In the genomic region with DNA sequence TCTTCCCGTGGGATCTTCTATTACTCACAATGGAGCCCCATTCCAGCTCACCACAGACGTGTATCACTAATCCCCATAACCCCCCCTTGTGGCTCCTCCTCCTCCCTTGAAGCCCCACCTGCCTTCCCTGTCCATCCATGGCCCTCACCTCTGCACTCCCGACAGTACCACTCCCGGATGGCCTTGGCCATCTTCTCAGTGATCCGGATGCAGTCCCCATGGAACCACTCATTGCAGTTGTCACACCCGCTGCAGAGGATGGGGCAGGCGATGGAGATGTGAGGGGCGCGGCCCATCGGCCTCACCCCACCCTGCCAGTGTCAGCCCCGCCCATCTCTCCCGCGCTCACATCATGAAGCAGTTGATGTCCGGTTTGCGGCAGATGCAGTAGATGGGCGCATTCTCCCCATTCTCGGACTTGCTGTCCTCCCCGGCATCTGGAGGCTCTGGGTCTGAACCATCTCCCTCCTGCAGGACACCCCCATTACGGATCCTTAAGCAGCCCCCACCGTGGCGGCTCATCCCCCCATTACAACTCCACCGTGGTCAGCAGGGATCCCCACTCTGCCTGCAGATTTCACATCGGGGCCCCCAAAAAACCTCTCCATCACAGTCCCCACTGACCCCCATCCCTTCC, we compare ENCODE assay signal across 8 cellular contexts. TPM values are rescaled to one million over a fixed set of nuclear protein-coding genes. Genes with fewer than 3 reads are reported as not detected.
A peak's percentile ranks its signal among the peaks of the same experiment; 100 is the strongest.
DNase-seq lines count a peak whose midpoint lies in the region; ATAC-seq and TF ChIP-seq lines count a peak whose summit lies in the region.

No MANE protein-coding gene starts in this region.

- H3K79me2 ChIP-seq in PC-9 (ENCODE audit: low read depth): peaks cover 17% of the 10 kb centered on the region

- no peak for ATAC-seq in central memory CD8-positive, alpha-beta T cell (replicated peaks; ENCODE audit: extremely low read depth, poor library complexity, severe bottlenecking)

- H3K4me3 Mint-ChIP-seq in activated CD4-positive, alpha-beta T cell treated with anti-CD3 and anti-CD28 coated beads, Interleukin-2, amount 10 ng/mL, durations not matched to agents 7 days and 5 days: peak overlapping the region; percentile 99
- H3K4me3 Mint-ChIP-seq in central memory CD8-positive, alpha-beta T cell: peak overlapping the region; percentile 92

- H3K4me3 ChIP-seq in PC-9: peak overlapping the region; percentile 96
- peak overlapping the region; percentile 72 to 75 for H3K4me3 ChIP-seq in uterus

- CTCF ChIA-PET in activated CD4-positive, alpha-beta T cell treated with anti-CD3 and anti-CD28 coated beads, Interleukin-2, amount 10 ng/mL, durations not matched to agents 7 days and 5 days (lab: Charles Lee): no interaction called here
- CTCF ChIA-PET in PC-9 (lab: Charles Lee): no interaction called here

- TF ChIP-seq CTCF in PC-9 (conservative IDR thresholded peaks at IDR 0.05): no peak
- TF ChIP-seq CTCF in uterus (IDR thresholded peaks at IDR 0.05): no peak

- H3K36me3 ChIP-seq in PC-9 (ENCODE audit: low read depth) (no peaks in the 10 kb centered on the region), uterus (no peaks in the 10 kb centered on the region)

- H3K9me3 ChIP-seq in PC-9 (ENCODE audit: insufficient read depth, low read depth) (no peaks in the 10 kb centered on the region), uterus (no peaks in the 10 kb centered on the region)

- peaks cover 8% of the 10 kb centered on the region; the same call in 1 of the 2 replicates for H3F3A ChIP-seq in PC-9 (ENCODE audit: insufficient read depth, low read depth)

- POLR2A ChIA-PET in activated CD4-positive, alpha-beta T cell treated with anti-CD3 and anti-CD28 coated beads, Interleukin-2, amount 10 ng/mL, durations not matched to agents 7 days and 5 days (lab: Charles Lee): no interaction called here
- POLR2A ChIA-PET in PC-9 (lab: Charles Lee; ENCODE audit: unreplicated experiment): no interaction called here

- no peak overlapping the region for H3K27ac ChIP-seq in PC-9
- peak overlapping the region; percentile 83 to 90 for H3K27ac ChIP-seq in uterus

- no peaks in the 10 kb centered on the region for H3K9me2 ChIP-seq in PC-9 (ENCODE audit: insufficient read depth)

- TF ChIP-seq POLR2A in uterus (IDR thresholded peaks at IDR 0.05): no peak

- no peak for DNase-seq in activated CD4-positive, alpha-beta T cell treated with anti-CD3 and anti-CD28 coated beads, Interleukin-2, amount 10 ng/mL, durations not matched to agents 7 days and 5 days
- DNase-seq in activated CD4-positive, alpha-beta T cell treated with anti-CD3 and anti-CD28 coated beads, Interleukin-2, amount 50 U/mL, for 4 hours: no peak
- DNase-seq in PC-9 (no peak), mesenteric fat pad (ENCODE audit: low spot score) (peak; percentile 87), uterus (peak in 1 of 2 donors; percentile 35), hippocampal formation (lab: John Stamatoyannopoulos, UW) (no peak)
- no peak for DNase-seq in central memory CD8-positive, alpha-beta T cell (ENCODE audit: low spot score in 2 of 2)
- no peak for DNase-seq in stimulated activated CD4-positive, alpha-beta T cell treated with anti-CD3 and anti-CD28 coated beads, Interleukin-4, amount 100 ng/mL, for 24 hours

- H3K27ac Mint-ChIP-seq in activated CD4-positive, alpha-beta T cell treated with anti-CD3 and anti-CD28 coated beads, Interleukin-2, amount 10 ng/mL, durations not matched to agents 7 days and 5 days: peak overlapping the region; percentile 97
- H3K27ac Mint-ChIP-seq in central memory CD8-positive, alpha-beta T cell (ENCODE audit: low read depth): peak overlapping the region; percentile 93

- H3K4me1 ChIP-seq in PC-9 (replicated peaks; ENCODE audit: insufficient read depth): peaks cover 17% of the 10 kb centered on the region; the same call in 1 of the 2 replicates
- H3K4me1 ChIP-seq in uterus: peaks cover 0 to 4% of the 10 kb centered on the region in 2 donors

- intact Hi-C loops in PC-9 (cut with micrococcal nuclease; ENCODE audit: unreplicated experiment) (no loop called here), uterus (cut with DNase I; ENCODE audit: low total_unique reads) (no loop called here)

- H4K20me1 ChIP-seq in PC-9 (ENCODE audit: insufficient read depth): no peaks in the 10 kb centered on the region

- H3K4me2 ChIP-seq in PC-9: peak overlapping the region; percentile 87

- no peak overlapping the region for H2AFZ ChIP-seq in PC-9

- no TSS peak for BruUV-seq in PC-9 (replicated peaks; lab: Mats Ljungman, UMichigan)

- no peaks in the 10 kb centered on the region for H3K9me3 Mint-ChIP-seq in activated CD4-positive, alpha-beta T cell treated with anti-CD3 and anti-CD28 coated beads, Interleukin-2, amount 10 ng/mL, durations not matched to agents 7 days and 5 days
- no peaks in the 10 kb centered on the region for H3K9me3 Mint-ChIP-seq in central memory CD8-positive, alpha-beta T cell

- peaks cover 44% of the 10 kb centered on the region for H3K4me1 Mint-ChIP-seq in activated CD4-positive, alpha-beta T cell treated with anti-CD3 and anti-CD28 coated beads, Interleukin-2, amount 10 ng/mL, durations not matched to agents 7 days and 5 days
- peaks cover 40% of the 10 kb centered on the region for H3K4me1 Mint-ChIP-seq in central memory CD8-positive, alpha-beta T cell

- H3K27me3 Mint-ChIP-seq in activated CD4-positive, alpha-beta T cell treated with anti-CD3 and anti-CD28 coated beads, Interleukin-2, amount 10 ng/mL, durations not matched to agents 7 days and 5 days: no peaks in the 10 kb centered on the region
- no peaks in the 10 kb centered on the region for H3K27me3 Mint-ChIP-seq in central memory CD8-positive, alpha-beta T cell

- H3K36me3 Mint-ChIP-seq in activated CD4-positive, alpha-beta T cell treated with anti-CD3 and anti-CD28 coated beads, Interleukin-2, amount 10 ng/mL, durations not matched to agents 7 days and 5 days (ENCODE audit: low read depth): peaks cover 44% of the 10 kb centered on the region
- peaks cover 24% of the 10 kb centered on the region for H3K36me3 Mint-ChIP-seq in central memory CD8-positive, alpha-beta T cell (ENCODE audit: insufficient read depth)

- H3K27me3 ChIP-seq in PC-9 (ENCODE audit: insufficient read depth, low read depth): no peaks in the 10 kb centered on the region
- no peaks in the 10 kb centered on the region for H3K27me3 ChIP-seq in uterus

RNA-seq across cellular contexts. Expression of gene CXXC1, which starts 1.0 kb away (rescaled TPM):
- total RNA-seq in activated CD4-positive, alpha-beta T cell treated with anti-CD3 and anti-CD28 coated beads, Interleukin-2, amount 10 ng/mL, durations not matched to agents 7 days and 5 days: 100 to 1,000 TPM; 125 to 139 TPM
- total RNA-seq in PC-9 (2021) (48.2 and 54.7 TPM in 2 replicates), mesenteric fat pad (42.5 TPM), uterus (10 to 100 TPM; 54.1 to 85.1 (median 70.4) TPM)

RNA-seq across cellular contexts. Expression of gene MBD1, which starts 5.2 kb away (rescaled TPM):
- total RNA-seq in activated CD4-positive, alpha-beta T cell treated with anti-CD3 and anti-CD28 coated beads, Interleukin-2, amount 10 ng/mL, durations not matched to agents 7 days and 5 days: 10 to 100 TPM; 91.6 to 96.2 TPM
- total RNA-seq in PC-9 (2021) (43.2 and 43.5 TPM in 2 replicates), mesenteric fat pad (55.2 TPM), uterus (10 to 100 TPM; 20.3 to 82.2 (median 52.7) TPM)

RNA-seq across cellular contexts. Expression of gene CFAP53, which starts 20.2 kb away (rescaled TPM):
- under 1 TPM; 0.50 to 0.56 TPM for total RNA-seq in activated CD4-positive, alpha-beta T cell treated with anti-CD3 and anti-CD28 coated beads, Interleukin-2, amount 10 ng/mL, durations not matched to agents 7 days and 5 days
- 1.9 and 2.1 TPM in 2 replicates for total RNA-seq in PC-9 (2021)
- total RNA-seq in mesenteric fat pad: 0.16 TPM
- total RNA-seq in uterus: 1 to 10 TPM in 1 of 4 donors, under 1 TPM in 1, not detected in 2; 0.95 to 1.1 TPM
